ENCODE assay signal across 8 cellular contexts in the genomic region with DNA sequence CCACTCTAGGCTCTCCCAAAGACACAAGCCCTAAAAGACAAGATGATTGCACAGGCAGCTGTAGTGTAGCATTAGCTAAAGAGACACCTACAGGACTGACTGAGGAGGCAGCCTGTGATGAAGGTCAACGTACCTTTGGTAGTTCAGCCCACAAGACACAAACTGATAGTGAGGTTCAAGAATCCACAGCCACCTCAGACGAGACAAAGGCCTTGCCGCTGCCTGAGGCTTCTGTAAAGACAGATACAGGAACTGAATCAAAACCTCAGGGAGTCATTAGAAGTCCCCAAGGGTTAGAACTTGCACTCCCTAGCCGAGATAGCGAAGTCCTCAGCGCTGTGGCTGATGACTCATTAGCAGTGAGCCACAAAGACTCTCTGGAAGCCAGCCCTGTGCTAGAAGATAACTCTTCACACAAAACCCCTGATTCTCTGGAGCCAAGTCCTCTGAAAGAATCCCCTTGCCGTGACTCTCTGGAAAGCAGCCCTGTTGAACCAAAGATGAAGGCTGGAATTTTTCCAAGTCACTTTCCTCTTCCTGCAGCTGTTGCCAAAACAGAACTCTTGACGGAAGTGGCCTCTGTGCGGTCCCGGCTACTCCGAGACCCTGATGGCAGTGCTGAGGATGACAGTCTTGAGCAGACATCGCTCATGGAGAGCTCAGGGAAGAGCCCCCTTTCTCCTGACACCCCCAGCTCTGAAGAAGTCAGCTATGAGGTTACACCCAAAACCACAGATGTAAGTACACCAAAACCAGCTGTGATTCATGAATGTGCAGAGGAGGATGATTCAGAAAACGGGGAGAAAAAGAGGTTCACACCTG.
DNase-seq lines count a peak whose midpoint lies in the region; ATAC-seq lines count a peak whose summit lies in the region.

No MANE protein-coding gene starts in this region.

- peak; percentile 98 for ATAC-seq in GM19397 (IDR thresholded peaks at IDR 0.05; ENCODE audit: unreplicated experiment)
- peak; percentile 99 for ATAC-seq in HG03457 (IDR thresholded peaks at IDR 0.05; ENCODE audit: unreplicated experiment)
- ATAC-seq in memory B cell (ENCODE audit: low read depth), result peak; percentile 95

- peaks cover 14 to 24% (median 20%) of the 10 kb centered on the region in 11 experiments; a peak in 18 of 22 replicates for H3K9me3 ChIP-seq in BLaER1 treated with 17β-estradiol and CSF1 and Interleukin-3, amounts not matched to agents 10 nM and 100 nM (replicated peaks in 1 of 11)

- peaks cover 31% of the 10 kb centered on the region for H3K9me3 Mint-ChIP-seq in T-helper 2 cell treated with Interferon-gamma antibody and Interleukin-4, amounts not matched to agents 5 μg/mL and 100 μg/mL, for 36 hours
- no peaks in the 10 kb centered on the region for H3K9me3 Mint-ChIP-seq in memory B cell

- H3K4me2 ChIP-seq in BLaER1 treated with 17β-estradiol and CSF1 and Interleukin-3, amounts not matched to agents 10 nM and 100 nM, result peak overlapping the region; percentile 61 to 89 (median 79)

- peak overlapping the region in 3 of 11 experiments; percentile 12 to 33 (median 16); a peak in 5 of 22 replicates for H3K9ac ChIP-seq in BLaER1 treated with 17β-estradiol and CSF1 and Interleukin-3, amounts not matched to agents 10 nM and 100 nM

- DNase-seq in T-helper 2 cell treated with Interferon-gamma antibody and Interleukin-4, amounts not matched to agents 5 μg/mL and 100 μg/mL, for 36 hours (ENCODE audit: low spot score), result peak; percentile 87
- DNase-seq in memory B cell (ENCODE audit: low spot score in 2 of 2) (peak; percentile 14 to 35), cortex of kidney (lab: John Stamatoyannopoulos, UW) (no peak)
- peak in 4 of 6 experiments; percentile 2 to 27 (median 6) for DNase-seq in stimulated activated naive CD4-positive, alpha-beta T cell (lab: John Stamatoyannopoulos, UW)

- peak overlapping the region in 5 of 10 experiments; percentile 11 to 42 (median 25); a peak in 7 of 20 replicates for H3K4me3 ChIP-seq in BLaER1 treated with 17β-estradiol and CSF1 and Interleukin-3, amounts not matched to agents 10 nM and 100 nM

- peaks cover 0 to 97% (median 51%) of the 10 kb centered on the region in 11 experiments; a peak in 15 of 22 replicates for H3K27me3 ChIP-seq in BLaER1 treated with 17β-estradiol and CSF1 and Interleukin-3, amounts not matched to agents 10 nM and 100 nM

- peaks cover 37% of the 10 kb centered on the region for H3K4me1 Mint-ChIP-seq in T-helper 2 cell treated with Interferon-gamma antibody and Interleukin-4, amounts not matched to agents 5 μg/mL and 100 μg/mL, for 36 hours (ENCODE audit: low read depth)
- peaks cover 20% of the 10 kb centered on the region for H3K4me1 Mint-ChIP-seq in memory B cell

- H3K4me1 ChIP-seq in BLaER1 treated with 17β-estradiol and CSF1 and Interleukin-3, amounts not matched to agents 10 nM and 100 nM, result peaks cover 31 to 57% (median 43%) of the 10 kb centered on the region in 10 experiments

- H4K20me1 ChIP-seq in BLaER1 treated with 17β-estradiol and CSF1 and Interleukin-3, amounts not matched to agents 10 nM and 100 nM, result peaks cover 0 to 41% (median 10%) of the 10 kb centered on the region in 11 experiments; a peak in 10 of 22 replicates

- H3K27me3 Mint-ChIP-seq in T-helper 2 cell treated with Interferon-gamma antibody and Interleukin-4, amounts not matched to agents 5 μg/mL and 100 μg/mL, for 36 hours (ENCODE audit: low read depth), result peaks cover 64% of the 10 kb centered on the region
- H3K27me3 Mint-ChIP-seq in memory B cell, result peaks cover 40% of the 10 kb centered on the region

- H3K36me3 Mint-ChIP-seq in T-helper 2 cell treated with Interferon-gamma antibody and Interleukin-4, amounts not matched to agents 5 μg/mL and 100 μg/mL, for 36 hours (ENCODE audit: low read depth), result peaks cover 14% of the 10 kb centered on the region
- H3K36me3 Mint-ChIP-seq in memory B cell, result no peaks in the 10 kb centered on the region

- H3K27ac Mint-ChIP-seq in T-helper 2 cell treated with Interferon-gamma antibody and Interleukin-4, amounts not matched to agents 5 μg/mL and 100 μg/mL, for 36 hours, result peak overlapping the region; percentile 62
- no peak overlapping the region for H3K27ac Mint-ChIP-seq in memory B cell

- peak overlapping the region in 2 of 11 experiments; percentile 0 to 19; a peak in 2 of 22 replicates for H3K27ac ChIP-seq in BLaER1 treated with 17β-estradiol and CSF1 and Interleukin-3, amounts not matched to agents 10 nM and 100 nM
- H3K27ac ChIP-seq in angular gyrus (ENCODE audit: low read depth, low read length), result peak overlapping the region; percentile 6

- H3K4me3 Mint-ChIP-seq in T-helper 2 cell treated with Interferon-gamma antibody and Interleukin-4, amounts not matched to agents 5 μg/mL and 100 μg/mL, for 36 hours, result peak overlapping the region; percentile 65
- peak overlapping the region; percentile 12 for H3K4me3 Mint-ChIP-seq in memory B cell

- 0 out of 22 replicates have a peak, but pooled peaks cover 0 to 4% (median 0%) of the 10 kb centered on the region in 11 experiments for H3K36me3 ChIP-seq in BLaER1 treated with 17β-estradiol and CSF1 and Interleukin-3, amounts not matched to agents 10 nM and 100 nM
